ENCODE assay signal across 8 cellular contexts in the genomic region with DNA sequence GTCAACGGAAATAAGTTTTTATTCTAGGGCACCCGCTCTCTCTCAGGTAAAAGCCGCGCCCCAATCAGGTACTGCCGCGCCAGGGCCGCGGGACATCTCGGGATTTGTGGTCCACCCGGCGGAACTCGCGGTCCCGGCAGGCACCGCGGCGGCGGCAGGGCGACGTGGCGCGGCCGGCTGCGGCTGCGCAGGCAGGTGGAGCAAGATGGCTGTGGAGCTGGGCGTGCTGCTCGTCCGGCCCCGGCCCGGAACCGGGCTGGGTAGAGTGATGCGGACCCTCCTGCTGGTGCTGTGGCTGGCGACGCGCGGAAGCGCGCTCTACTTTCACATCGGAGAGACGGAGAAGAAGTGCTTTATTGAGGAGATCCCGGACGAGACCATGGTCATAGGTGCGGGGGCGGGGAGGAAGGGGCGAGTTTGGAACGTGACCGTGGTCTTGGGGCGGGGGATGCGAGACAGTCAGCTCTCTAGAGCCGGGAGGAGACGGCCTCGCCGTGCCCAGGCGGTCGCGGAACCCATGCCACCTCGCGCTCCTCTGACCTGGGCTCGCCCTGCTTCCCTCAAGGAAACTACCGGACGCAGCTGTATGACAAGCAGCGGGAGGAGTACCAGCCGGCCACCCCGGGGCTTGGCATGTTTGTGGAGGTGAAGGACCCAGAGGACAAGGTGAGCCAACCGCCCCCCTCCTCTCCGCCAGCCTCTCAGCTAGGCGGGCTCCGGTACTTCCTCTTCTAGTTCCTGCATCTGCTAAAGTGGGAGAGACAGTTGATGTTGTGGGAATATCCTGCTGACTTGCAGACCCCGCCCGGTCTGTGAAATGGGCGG. TPM values are rescaled to one million over a fixed set of nuclear protein-coding genes. Genes with fewer than 3 reads are reported as not detected.
DNase-seq lines count a peak whose midpoint lies in the region; ATAC-seq and TF ChIP-seq lines count a peak whose summit lies in the region.

A gene (plus strand): TSS at position 194 of the 825 bp plus-strand sequence. CDS start 12 bp downstream, at position 206.

- no peak for TF ChIP-seq CTCF in fibroblast of the aortic adventitia (IDR thresholded peaks at IDR 0.05; ENCODE audit: insufficient read depth, low read length)
- no peak for TF ChIP-seq CTCF in nephron (IDR thresholded peaks at IDR 0.05; ENCODE audit: unreplicated experiment in 3 of 3)

- DNase-seq in DMS79 (lab: John Stamatoyannopoulos, UW), result peak; percentile 52
- peak; percentile 80 to 88 for DNase-seq in SHP77 (lab: John Stamatoyannopoulos, UW)
- peak; percentile 96 for DNase-seq in activated effector memory CD4-positive, alpha-beta T cell treated with anti-CD3 and anti-CD28 coated beads, Interleukin-2, amount 50 U/mL, for 16 hours
- peak; percentile 65 for DNase-seq in fibroblast of the aortic adventitia (ENCODE audit: low read depth)
- peak; percentile 90 for DNase-seq in stimulated activated naive CD8-positive, alpha-beta T cell treated with anti-CD3 and anti-CD28 coated beads, Interleukin-15, Interleukin-2, amounts not matched to agents 100 U/mL and 50 U/mL, for 24 hours

- H3K36me3 Mint-ChIP-seq in IgD-negative memory B cell (peaks cover 1% of the 10 kb centered on the region), nephron (ENCODE audit: low read depth) (peaks cover 37% of the 10 kb centered on the region)

- no peaks in the 10 kb centered on the region for H3K9me3 Mint-ChIP-seq in IgD-negative memory B cell
- no peaks in the 10 kb centered on the region for H3K9me3 Mint-ChIP-seq in nephron

- H3K4me1 Mint-ChIP-seq in IgD-negative memory B cell (peaks cover 4 to 9% (median 4%) of the 10 kb centered on the region in 3 donors), nephron (peaks cover 24% of the 10 kb centered on the region)

- H3K27ac Mint-ChIP-seq in IgD-negative memory B cell (peak within 1 kb of the TSS; percentile 43 to 98 (median 82)), nephron (peak within 1 kb of the TSS; percentile 88 to 96 (median 89))

- H3K27me3 Mint-ChIP-seq in IgD-negative memory B cell (no peaks in the 10 kb centered on the region), nephron (ENCODE audit: low read depth) (peaks cover 42% of the 10 kb centered on the region)

- ATAC-seq in GM21528 (IDR thresholded peaks at IDR 0.05; ENCODE audit: low FRiP score, unreplicated experiment), result peak; percentile 86
- ATAC-seq in stimulated activated naive CD8-positive, alpha-beta T cell treated with anti-CD3 and anti-CD28 coated beads, Interleukin-15, Interleukin-2, amounts not matched to agents 100 U/mL and 50 U/mL, for 24 hours, result peak; percentile 95

- H3K4me3 Mint-ChIP-seq in IgD-negative memory B cell, result peak within 1 kb of the TSS; percentile 84 to 100 (median 98)
- H3K4me3 Mint-ChIP-seq in nephron, result peak within 1 kb of the TSS; percentile 95 to 98 (median 96)

- H3K4me3 ChIP-seq in fibroblast of the aortic adventitia (ENCODE audit: low read depth, low read length), result peak within 1 kb of the TSS; percentile 88

RNA-seq across cellular contexts. Expression of the gene that starts here (rescaled TPM):
- polyA plus RNA-seq in IgD-negative memory B cell, result 96.6 TPM
- 40.9 and 90.7 TPM in 2 replicates for total RNA-seq in fibroblast of the aortic adventitia (ENCODE audit: low replicate concordance)

Comparison
In these comparisons a context has a peak if more than half of its experiments do, and no peak if none do; other contexts are left out.
1. Peak in every context shown above with its lines: DNase-seq, ATAC-seq and H3K4me3 ChIP-seq.